Comparison of ENCODE assay signal across 11 cellular contexts in genomic region chr4:77001907-77002306, GRCh38. TPM values are rescaled to one million over a fixed set of nuclear protein-coding genes. Genes with fewer than 3 reads are reported as not detected.
DNase-seq lines count a peak whose midpoint lies in the region; ATAC-seq, FAIRE-seq and TF ChIP-seq lines count a peak whose summit lies in the region.
"Had no signal": no experiment of that assay in that cellular context is flagged by ENCODE, and none has a peak within 500 bp of the region (broad histone marks: within the 10 kb centered on the region; RNA-seq: fewer than 3 reads in every experiment).

No MANE protein-coding gene starts in this region.

- H3K27ac Mint-ChIP-seq in nephron progenitor cell = peak overlapping the region; percentile 95

- in situ Hi-C loops in GM23248 (cut with MboI) = no loop called here

- H3K27me3 ChIP-seq in GM23248 (replicated peaks; ENCODE audit: insufficient read depth) = no peaks in the 10 kb centered on the region

- peaks cover 83% of the 10 kb centered on the region for H3K4me1 Mint-ChIP-seq in nephron progenitor cell

- H3K27me3 Mint-ChIP-seq in nephron progenitor cell (ENCODE audit: low read depth, poor library complexity) = no peaks in the 10 kb centered on the region

- 0 to 5% methylated on average over 1 of the region's 1 CpG for WGBS in GM23248 (ENCODE audit: low coverage in 1 of 2, low lambda C conversion rate in 2 of 2, missing lambda C conversion rate in 2 of 2), 2 experiments

- H3K4me3 ChIP-seq in GM23248 = peak overlapping the region; percentile 32; the same call in 1 of the 2 replicates

- peak; percentile 63 for ATAC-seq in esophagus mucosa

- peaks cover 86% of the 10 kb centered on the region for H3K36me3 ChIP-seq in GM23248 (ENCODE audit: low read depth)

- no peak for TF ChIP-seq CTCF in nephron progenitor cell (IDR thresholded peaks at IDR 0.05)
- no peak for TF ChIP-seq CTCF in GM10266 (IDR thresholded peaks at IDR 0.05; ENCODE audit: control insufficient read depth, insufficient read depth, low read depth, missing control alignments)

- H3F3A ChIP-seq in GM23248 (ENCODE audit: insufficient read depth) = peaks cover 86% of the 10 kb centered on the region

- DNase-seq in GM23248 (peak; percentile 76), RCC 7860 (ENCODE audit: low spot score) (peak; percentile 49), nephron progenitor cell (no peak), NCI-H1092 (lab: John Stamatoyannopoulos, UW) (no peak), GM10266 (ENCODE audit: extremely low spot score) (no peak)
- no peak for DNase-seq in activated CD4-positive, alpha-beta T cell treated with anti-CD3 and anti-CD28 coated beads, Interleukin-2, amount 50 U/mL, for 48 hours
- DNase-seq in activated CD4-positive, CD25-positive, alpha-beta regulatory T cell (lab: John Stamatoyannopoulos, UW) = no peak
- DNase-seq: activated naive CD4-positive, alpha-beta T cell; GF-D8; NCI-H2227 treated with DMSO at 0.1 percent for 48 hours had no signal

- H3K9ac ChIP-seq in GM23248 = peak overlapping the region; percentile 24

- H3K9me2 ChIP-seq in GM23248 (ENCODE audit: insufficient read depth) = no peaks in the 10 kb centered on the region

- H3K4me3 Mint-ChIP-seq in nephron progenitor cell = no peak overlapping the region

- FAIRE-seq in RCC 7860 (lab: Jason Lieb, UNC) = peak; percentile 49

- peaks cover 9% of the 10 kb centered on the region for H3K9me3 Mint-ChIP-seq in nephron progenitor cell

- peak overlapping the region; percentile 43 for H3K4me2 ChIP-seq in GM23248 (ENCODE audit: unreplicated experiment)

- peaks cover 100% of the 10 kb centered on the region for H3K79me2 ChIP-seq in GM23248 (ENCODE audit: insufficient read depth)

- H3K9me3 ChIP-seq in GM23248 (ENCODE audit: low read depth) = no peaks in the 10 kb centered on the region

- H4K20me1 ChIP-seq in GM23248 (ENCODE audit: insufficient read depth) = no peaks in the 10 kb centered on the region

- no peak overlapping the region for H2AFZ ChIP-seq in GM23248

- H3K4me1 ChIP-seq in GM23248 (ENCODE audit: insufficient read depth) = peaks cover 60% of the 10 kb centered on the region

- peak overlapping the region; percentile 43 for H3K27ac ChIP-seq in GM23248

- peaks cover 85% of the 10 kb centered on the region for H3K36me3 Mint-ChIP-seq in nephron progenitor cell (ENCODE audit: low read depth)

RNA-seq across cellular contexts. Expression of gene SEPTIN11, which starts 52.4 kb away (rescaled TPM):
- total RNA-seq in GM23248 (2014; rRNA removed; shearing (Covaris generic)) = 640 and 867 TPM in 2 replicates
- 478 and 488 TPM in 2 replicates for polyA plus RNA-seq in GM23248 (2016; fragmentation: Nextera tagmentation; extraction: Ambion mirVana)
- total RNA-seq in esophagus mucosa = 29.9 TPM

Comparison
In these comparisons a context has a peak if more than half of its experiments do, and no peak if none do; other contexts are left out.
1. DNase-seq: peak in GM23248 (single experiment) and RCC 7860 (single experiment); none in nephron progenitor cell (single experiment), NCI-H1092 (single experiment), activated CD4-positive, alpha-beta T cell treated with anti-CD3 and anti-CD28 coated beads, Interleukin-2, amount 50 U/mL, for 48 hours (0 of 2), GM10266 (single experiment) and activated CD4-positive, CD25-positive, alpha-beta regulatory T cell (0 of 4).
2. RNA of gene SEPTIN11, which starts 52.4 kb away (total RNA-seq): 640 to 867 TPM in GM23248; 29.9 TPM in esophagus mucosa (single experiment); every median in the first group is over 10 times any median in the second.